Comparison of ENCODE assay signal across 31 cellular contexts in genomic region chr9:35446012-35446411, GRCh38.
"Had no signal": no experiment of that assay in that cellular context is flagged by ENCODE, and none has a peak within 500 bp of the region (broad histone marks: within the 10 kb centered on the region; RNA-seq: fewer than 3 reads in every experiment).

No MANE protein-coding gene starts in this region.

- ATAC-seq: activated naive CD4-positive, alpha-beta T cell treated with anti-CD3 and anti-CD28 coated beads, Interleukin-2, amount 50 U/mL, for 72 hours; activated naive CD8-positive, alpha-beta T cell treated with anti-CD3 and anti-CD28 coated beads, Interleukin-2, amount 50 U/mL, for 24 hours; activated T-cell treated with anti-CD3 and anti-CD28 coated beads, Interleukin-2, amount 50 U/mL, for 4 hours; activated T-cell treated with anti-CD3 and anti-CD28 coated beads, Interleukin-2, amount 50 U/mL, for 72 hours; activated T-helper 17 cell treated with anti-CD3 and anti-CD28 coated beads, Interleukin-2, amount 50 U/mL, for 72 hours; body of pancreas had no signal

- H3K36me3 ChIP-seq: adrenal gland, ascending aorta, brain microvascular endothelial cell, cardiac muscle cell had no signal

- H3K4me3 ChIP-seq: adrenal gland, ascending aorta, body of pancreas, cardiac muscle cell had no signal

- H3K27ac ChIP-seq: adrenal gland, ascending aorta, body of pancreas, brain microvascular endothelial cell, cardiac muscle cell had no signal

- DNase-seq: activated effector memory CD4-positive, alpha-beta T cell treated with anti-CD3 and anti-CD28 coated beads, Interleukin-2, amount 50 U/mL, for 16 hours; activated effector memory CD4-positive, alpha-beta T cell treated with Interleukin-2 at 50 U/mL for 16 hours; activated gamma-delta T cell; activated gamma-delta T cell treated with Interleukin-2 at 50 U/mL for 16 hours; activated naive CD4-positive, alpha-beta T cell; activated naive CD4-positive, alpha-beta T cell treated with anti-CD3 and anti-CD28 coated beads for 36 hours; activated naive CD4-positive, alpha-beta T cell treated with anti-CD3 and anti-CD28 coated beads, Interleukin-2, amount 10 ng/mL, durations not matched to agents 7 days and 5 days; activated naive CD4-positive, alpha-beta T cell treated with anti-CD3 and anti-CD28 coated beads, Interleukin-2, amount 50 U/mL, for 16 hours; activated naive CD4-positive, alpha-beta T cell treated with Interleukin-2 at 50 U/mL for 16 hours; activated naive CD8-positive, alpha-beta T cell treated with anti-CD3 and anti-CD28 coated beads for 36 hours; activated naive CD8-positive, alpha-beta T cell treated with anti-CD3 and anti-CD28 coated beads, Interleukin-2, amount 10 ng/mL, durations not matched to agents 7 days and 5 days; activated naive CD8-positive, alpha-beta T cell treated with anti-CD3 and anti-CD28 coated beads, Interleukin-2, amount 50 U/mL, for 24 hours; activated T-cell treated with anti-CD3 and anti-CD28 coated beads, Interleukin-2, amount 50 U/mL, for 1 hour; activated T-cell treated with anti-CD3 and anti-CD28 coated beads, Interleukin-2, amount 50 U/mL, for 24 hours; activated T-cell treated with anti-CD3 and anti-CD28 coated beads, Interleukin-2, amount 50 U/mL, for 4 hours; activated T-cell treated with anti-CD3 and anti-CD28 coated beads, Interleukin-2, amount 50 U/mL, for 48 hours; activated T-cell treated with anti-CD3 and anti-CD28 coated beads, Interleukin-2, amount 50 U/mL, for 72 hours; adrenal gland; amniotic stem cell; amygdala; anterior cingulate cortex; aorta; body of pancreas; brain microvascular endothelial cell; caudate nucleus; central memory CD4-positive, alpha-beta T cell; cerebellar nuclear complex had no signal

- H3K9me3 ChIP-seq: adrenal gland, ascending aorta, body of pancreas had no signal

- H3K4me1 ChIP-seq: adrenal gland, ascending aorta, body of pancreas had no signal

- H3K27me3 ChIP-seq: adrenal gland, ascending aorta, body of pancreas, brain microvascular endothelial cell, cardiac muscle cell had no signal
